ENCODE assay signal across 13 cellular contexts in genomic region chr2:9108210-9108967, GRCh38.
DNase-seq lines count a peak whose midpoint lies in the region; ATAC-seq and FAIRE-seq lines count a peak whose summit lies in the region.
"Had no signal": no experiment of that assay in that cellular context is flagged by ENCODE, and none has a peak within 500 bp of the region (broad histone marks: within the 10 kb centered on the region; RNA-seq: fewer than 3 reads in every experiment).

No MANE protein-coding gene starts in this region.

- ATAC-seq in natural killer cell treated with Interleukin-12 subunit alpha and Interleukin-12 subunit beta and Interleukin-15 and Interleukin-18, amount 100 ng/mL, for 72 hours = no peak
- ATAC-seq in GM19351 (IDR thresholded peaks at IDR 0.05; ENCODE audit: unreplicated experiment) = no peak
- ATAC-seq in HG03108 (IDR thresholded peaks at IDR 0.05; ENCODE audit: unreplicated experiment) = no peak
- ATAC-seq: activated naive CD8-positive, alpha-beta T cell treated with anti-CD3 and anti-CD28 coated beads, Interleukin-2, amount 50 U/mL, for 24 hours; right cardiac atrium had no signal

- H2AK5ac ChIP-seq in neuronal stem cell (ENCODE audit: low read depth, low read length) = peak overlapping the region; percentile 73

- H3K36me3 ChIP-seq in esophagus (ENCODE audit: control insufficient read depth in 2 of 2, insufficient read depth in 2 of 2, low read length in 1 of 2) (no peaks in the 10 kb centered on the region), neuronal stem cell (replicated peaks in 1 of 2; ENCODE audit: control insufficient read depth in 2 of 2, insufficient read depth in 2 of 2, low read length in 2 of 2) (no peaks in the 10 kb centered on the region)

- H3K4me3 Mint-ChIP-seq in natural killer cell treated with Interleukin-12 subunit alpha and Interleukin-12 subunit beta and Interleukin-15 and Interleukin-18, amount 100 ng/mL, for 72 hours = no peak overlapping the region
- H3K4me3 Mint-ChIP-seq: activated naive CD8-positive, alpha-beta T cell treated with anti-CD3 and anti-CD28 coated beads, Interleukin-2, amount 50 U/mL, for 24 hours; HFFc6 had no signal

- DNase-seq in HTR-8/SVneo (ENCODE audit: insufficient read length, low spot score) (no peak), NCI-H510A treated with DMSO at 0.1 percent for 48 hours (lab: John Stamatoyannopoulos, UW) (peak; percentile 69), neuronal stem cell (ENCODE audit: low spot score) (no peak)
- DNase-seq in natural killer cell treated with Interleukin-12 subunit alpha and Interleukin-12 subunit beta and Interleukin-15 and Interleukin-18, amount 100 ng/mL, for 72 hours (ENCODE audit: low spot score) = no peak
- DNase-seq in activated CD8-positive, alpha-beta memory T cell treated with anti-CD3 and anti-CD28 coated beads for 24 hours = no peak
- DNase-seq: activated CD8-positive, alpha-beta memory T cell treated with anti-CD3 and anti-CD28 coated beads, Interleukin-2, amount 50 U/mL, for 4 hours; activated naive CD8-positive, alpha-beta T cell treated with anti-CD3 and anti-CD28 coated beads, Interleukin-2, amount 50 U/mL, for 24 hours; HFFc6; right cardiac atrium had no signal

- no peaks in the 10 kb centered on the region for H3K9me3 Mint-ChIP-seq in natural killer cell treated with Interleukin-12 subunit alpha and Interleukin-12 subunit beta and Interleukin-15 and Interleukin-18, amount 100 ng/mL, for 72 hours
- H3K9me3 Mint-ChIP-seq: activated naive CD8-positive, alpha-beta T cell treated with anti-CD3 and anti-CD28 coated beads, Interleukin-2, amount 50 U/mL, for 24 hours; HFFc6 had no signal

- no peak overlapping the region for H2AFZ ChIP-seq in neuronal stem cell (ENCODE audit: low read length)

- peak overlapping the region; percentile 88 to 89 for H3K27ac ChIP-seq in esophagus (ENCODE audit: low read depth in 2 of 2, low read length in 1 of 2)
- no peak overlapping the region for H3K27ac ChIP-seq in neuronal stem cell (replicated peaks; ENCODE audit: low read length)

- no peak overlapping the region for H3K14ac ChIP-seq in neuronal stem cell (ENCODE audit: low read length)

- H4K8ac ChIP-seq in neuronal stem cell (ENCODE audit: low read depth, low read length) = no peak overlapping the region

- no peak overlapping the region for H2BK12ac ChIP-seq in neuronal stem cell (ENCODE audit: low read length)

- H2BK120ac ChIP-seq in neuronal stem cell (ENCODE audit: low read depth, low read length) = no peak overlapping the region

- no peak overlapping the region for H3K23ac ChIP-seq in neuronal stem cell (ENCODE audit: low read depth, low read length, poor library complexity)

- H3K36me3 Mint-ChIP-seq in natural killer cell treated with Interleukin-12 subunit alpha and Interleukin-12 subunit beta and Interleukin-15 and Interleukin-18, amount 100 ng/mL, for 72 hours = no peaks in the 10 kb centered on the region

- no peaks in the 10 kb centered on the region for H3K9me3 ChIP-seq in esophagus (ENCODE audit: control insufficient read depth in 2 of 2, insufficient read depth in 1 of 2, low read depth in 1 of 2, low read length in 1 of 2)
- no peaks in the 10 kb centered on the region for H3K9me3 ChIP-seq in neuronal stem cell (replicated peaks in 1 of 2; ENCODE audit: control insufficient read depth in 2 of 2, insufficient read depth in 1 of 2, low read depth in 1 of 2, low read length in 2 of 2)

- no peak overlapping the region for H4K91ac ChIP-seq in neuronal stem cell (ENCODE audit: low read depth, low read length, poor library complexity)

- no peak overlapping the region for H3K27ac Mint-ChIP-seq in natural killer cell treated with Interleukin-12 subunit alpha and Interleukin-12 subunit beta and Interleukin-15 and Interleukin-18, amount 100 ng/mL, for 72 hours
- H3K27ac Mint-ChIP-seq: activated naive CD8-positive, alpha-beta T cell treated with anti-CD3 and anti-CD28 coated beads, Interleukin-2, amount 50 U/mL, for 24 hours; HFFc6 had no signal

- 72 to 73% methylated on average over 11 of the region's 11 CpGs for WGBS in esophagus, 2 donors
- no CpG with 5 or more reads among the region's 11 CpGs for WGBS in neuronal stem cell (ENCODE audit: extremely low coverage in 2 of 2, insufficient read length in 2 of 2, insufficient replicate concordance in 1 of 2), 2 donors

- no peaks in the 10 kb centered on the region for H3K27me3 ChIP-seq in esophagus (ENCODE audit: control insufficient read depth in 1 of 2, insufficient read depth in 2 of 2, low read length in 2 of 2)
- H3K27me3 ChIP-seq in neuronal stem cell (ENCODE audit: control insufficient read depth in 3 of 3, insufficient read depth in 3 of 3, low read depth in 1 of 3, low read length in 3 of 3) = peaks cover 0 to 19% (median 5%) of the 10 kb centered on the region in 3 experiments

- peak overlapping the region; percentile 9 for H3K18ac ChIP-seq in neuronal stem cell (ENCODE audit: low read length)

- H3K4me2 ChIP-seq in neuronal stem cell (ENCODE audit: insufficient read depth, low read length, poor library complexity, severe bottlenecking) = no peak overlapping the region

- H3K9ac ChIP-seq in neuronal stem cell (ENCODE audit: low read depth, low read length, poor library complexity) = peak overlapping the region; percentile 67

- FAIRE-seq in HTR-8/SVneo (lab: Jason Lieb, UNC) = peak; percentile 16
- FAIRE-seq: colon had no signal

- H3K4me1 ChIP-seq in esophagus (ENCODE audit: control insufficient read depth in 2 of 2, insufficient read depth in 2 of 2, low read length in 1 of 2) (peaks cover 0 to 37% of the 10 kb centered on the region in 2 donors), neuronal stem cell (ENCODE audit: control insufficient read depth in 2 of 2, insufficient read depth in 1 of 2, low read depth in 1 of 2, low read length in 2 of 2) (peaks cover 0 to 4% of the 10 kb centered on the region in 2 donors)

- H3K4ac ChIP-seq in neuronal stem cell (ENCODE audit: low read length) = no peak overlapping the region

- H3K4me3 ChIP-seq in esophagus (ENCODE audit: low read depth in 1 of 2, low read length in 2 of 2) (no peak overlapping the region), neuronal stem cell (ENCODE audit: low read length in 2 of 2) (no peak overlapping the region)

- H3K79me1 ChIP-seq in neuronal stem cell (ENCODE audit: low read depth, low read length) = peaks cover 3% of the 10 kb centered on the region

- H3K4me1 Mint-ChIP-seq in natural killer cell treated with Interleukin-12 subunit alpha and Interleukin-12 subunit beta and Interleukin-15 and Interleukin-18, amount 100 ng/mL, for 72 hours (ENCODE audit: low read depth in 2 of 2) = peaks cover 0 to 8% of the 10 kb centered on the region in 2 donors
- H3K4me1 Mint-ChIP-seq: activated naive CD8-positive, alpha-beta T cell treated with anti-CD3 and anti-CD28 coated beads, Interleukin-2, amount 50 U/mL, for 24 hours had no signal

- H2BK5ac ChIP-seq in neuronal stem cell (ENCODE audit: low read length) = no peak overlapping the region

- H2BK15ac ChIP-seq in neuronal stem cell (ENCODE audit: low read length) = no peak overlapping the region

- H3K27me3 Mint-ChIP-seq in natural killer cell treated with Interleukin-12 subunit alpha and Interleukin-12 subunit beta and Interleukin-15 and Interleukin-18, amount 100 ng/mL, for 72 hours = peaks cover 7 to 13% of the 10 kb centered on the region in 2 donors
